In the genomic region with DNA sequence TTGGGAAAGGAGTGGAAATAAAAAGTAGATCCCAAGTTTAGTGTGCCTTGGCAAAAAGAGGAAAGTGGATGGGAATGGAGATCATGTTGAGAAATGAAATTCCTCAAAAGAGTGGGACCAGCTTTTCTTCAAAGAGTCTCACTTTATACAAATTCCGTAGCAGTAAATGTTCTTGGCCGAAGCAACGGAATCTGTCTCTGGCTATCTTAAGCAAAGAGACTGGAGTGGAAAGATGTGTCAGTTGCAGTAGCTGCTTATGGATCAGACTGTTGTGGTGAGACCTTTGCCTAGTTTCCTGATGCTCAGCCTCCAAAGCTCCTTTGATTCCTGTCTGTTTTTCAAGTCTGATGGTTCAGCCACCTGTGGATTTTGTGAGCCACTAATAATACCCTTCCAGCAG, we compare ENCODE assay signal across 1 cellular context.
TF ChIP-seq lines count a peak whose summit lies in the region.

No MANE protein-coding gene starts in this region.

TF ChIP-seq in IMR-90, 13 proteins besides CTCF, POLR2A, EP300 and RAD21 (continued from another document):
- TF ChIP-seq, protein P1, sequence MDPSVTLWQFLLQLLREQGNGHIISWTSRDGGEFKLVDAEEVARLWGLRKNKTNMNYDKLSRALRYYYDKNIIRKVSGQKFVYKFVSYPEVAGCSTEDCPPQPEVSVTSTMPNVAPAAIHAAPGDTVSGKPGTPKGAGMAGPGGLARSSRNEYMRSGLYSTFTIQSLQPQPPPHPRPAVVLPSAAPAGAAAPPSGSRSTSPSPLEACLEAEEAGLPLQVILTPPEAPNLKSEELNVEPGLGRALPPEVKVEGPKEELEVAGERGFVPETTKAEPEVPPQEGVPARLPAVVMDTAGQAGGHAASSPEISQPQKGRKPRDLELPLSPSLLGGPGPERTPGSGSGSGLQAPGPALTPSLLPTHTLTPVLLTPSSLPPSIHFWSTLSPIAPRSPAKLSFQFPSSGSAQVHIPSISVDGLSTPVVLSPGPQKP (IDR thresholded peaks at IDR 0.05; ENCODE audit: borderline replicate concordance, low read depth, low read length), result no peak
- TF ChIP-seq CHD1 (IDR thresholded peaks at IDR 0.05; ENCODE audit: low read depth, low read length), result no peak
